In genomic region chr19:36604656-36605100, GRCh38 we compare ENCODE assay signal across 8 cellular contexts. TPM values are rescaled to one million over a fixed set of nuclear protein-coding genes. Genes with fewer than 3 reads are reported as not detected.
DNase-seq lines count a peak whose midpoint lies in the region; ATAC-seq and TF ChIP-seq lines count a peak whose summit lies in the region.

No MANE protein-coding gene starts in this region.

- CTCF ChIA-PET in RWPE1 (lab: Yijun Ruan, JAX), result interaction anchor here (0.6 kb wide), 1 partner anchor 22 kb away, joined by 3 read pairs; no protein-coding TSS in a partner anchor

- no peak for DNase-seq in RWPE1 (ENCODE audit: low spot score)
- DNase-seq in activated gamma-delta T cell treated with anti-CD3 and anti-CD28 coated beads, Interleukin-2, amount 50 U/mL, for 16 hours (ENCODE audit: low read depth), result peak; percentile 80
- peak; percentile 80 for DNase-seq in Right ventricle myocardium inferior (ENCODE audit: missing footprints)
- peak in 3 of 5 donors; percentile 16 to 30 (median 20) for DNase-seq in ovary
- peak; percentile 49 to 83 for DNase-seq in tibial artery
- no peak for DNase-seq in NCI-H1048 (lab: John Stamatoyannopoulos, UW)

- no peaks in the 10 kb centered on the region for H3K9me3 ChIP-seq in ovary
- no peaks in the 10 kb centered on the region for H3K9me3 ChIP-seq in tibial artery

- TF ChIP-seq EP300 in ovary (IDR thresholded peaks at IDR 0.05), result no peak

- intact Hi-C loops in Right ventricle myocardium inferior (cut with DNase I), result no loop called here
- intact Hi-C loops in ovary (cut with DNase I), result no loop called here
- intact Hi-C loops in tibial artery (cut with DNase I; ENCODE audit: low total_unique reads), result no loop called here

- no peak for TF ChIP-seq POLR2A in ovary (IDR thresholded peaks at IDR 0.05)

- TF ChIP-seq CTCF in RWPE1 (conservative IDR thresholded peaks at IDR 0.05; ENCODE audit: low read depth) (no peak), ovary (IDR thresholded peaks at IDR 0.05) (no peak), tibial artery (IDR thresholded peaks at IDR 0.05) (no peak)

- H3K27ac ChIP-seq in RWPE1 (peak overlapping the region; percentile 61), ovary (peak overlapping the region in 1 of 2 donors; percentile 56), tibial artery (peak overlapping the region; percentile 85 to 89)

- H3K36me3 ChIP-seq in ovary (no peaks in the 10 kb centered on the region), tibial artery (peaks cover 9 to 20% (median 11%) of the 10 kb centered on the region in 3 donors)

- 1 to 2% (median 1%) methylated on average over 16 to 21 of the region's 21 CpGs for WGBS in ovary, 3 donors

- H3K4me3 ChIP-seq in ovary (peak overlapping the region; percentile 67), tibial artery (peak overlapping the region; percentile 73 to 84)

- H3K4me1 ChIP-seq in ovary (ENCODE audit: insufficient read depth) (peaks cover 1% of the 10 kb centered on the region), tibial artery (peaks cover 0 to 12% (median 3%) of the 10 kb centered on the region in 4 donors)

- H3K27me3 ChIP-seq in ovary, result no peaks in the 10 kb centered on the region
- H3K27me3 ChIP-seq in tibial artery, result no peaks in the 10 kb centered on the region

- POLR2A ChIA-PET in RWPE1 (lab: Yijun Ruan, JAX; ENCODE audit: low non-redundant PET), result no interaction called here

- ATAC-seq in GM18861 (IDR thresholded peaks at IDR 0.05; ENCODE audit: unreplicated experiment) (peak; percentile 52), HG03103 (IDR thresholded peaks at IDR 0.05; ENCODE audit: low read depth, unreplicated experiment) (peak; percentile 75), Right ventricle myocardium inferior (peak; percentile 92)

RNA-seq across cellular contexts. Expression of gene ZNF382, which starts 0.4 kb away (rescaled TPM):
- total RNA-seq in Right ventricle myocardium inferior (19.5 TPM), ovary (10 to 100 TPM in 1 of 7 donors, 1 to 10 TPM in 6; 1.9 to 10.2 (median 8.3) TPM)
- 1 to 10 TPM; 1.8 to 3.0 TPM for polyA plus RNA-seq in ovary

RNA-seq across cellular contexts. Expression of gene ZNF529, which starts 31.6 kb away (rescaled TPM):
- total RNA-seq in Right ventricle myocardium inferior (15.3 TPM), ovary (10 to 100 TPM; 11.7 to 24.5 (median 19.5) TPM)
- 10 to 100 TPM in 1 of 2 donors, 1 to 10 TPM in 1; 5.8 to 11.7 TPM for polyA plus RNA-seq in ovary

Comparison
In these comparisons a context has a peak if more than half of its experiments do, and no peak if none do; other contexts are left out.
1. DNase-seq: peak in activated gamma-delta T cell treated with anti-CD3 and anti-CD28 coated beads, Interleukin-2, amount 50 U/mL, for 16 hours (single experiment), Right ventricle myocardium inferior (single experiment), ovary (3 of 5) and tibial artery (2 of 2); none in RWPE1 (single experiment) and NCI-H1048 (single experiment).
2. Peak in every context shown above with its lines, with median percentiles within 50 percentile points of each other: ATAC-seq.